Comparison of ENCODE assay signal across 14 cellular contexts in the genomic region with DNA sequence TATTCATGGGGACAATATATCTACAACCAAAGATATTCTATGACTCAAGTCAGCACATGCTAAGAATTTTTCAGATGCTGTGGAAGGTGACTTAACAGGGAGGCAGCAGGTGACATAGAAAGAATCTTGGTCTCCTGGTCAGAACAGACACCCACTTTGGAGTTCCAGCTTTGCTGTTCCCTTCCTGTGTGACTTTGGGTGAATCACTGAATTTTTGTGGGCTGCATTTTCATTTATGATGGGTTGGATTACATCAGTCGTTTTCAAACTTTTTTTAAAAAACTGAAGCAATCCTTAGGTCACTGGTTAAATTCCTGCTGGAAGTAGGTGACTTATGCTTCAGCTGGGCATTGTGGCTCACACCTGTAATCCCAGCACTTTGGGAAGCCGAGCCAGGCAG. TPM values are rescaled to one million over a fixed set of nuclear protein-coding genes. Genes with fewer than 3 reads are reported as not detected.
DNase-seq lines count a peak whose midpoint lies in the region; ATAC-seq, FAIRE-seq and TF ChIP-seq lines count a peak whose summit lies in the region.
"Had no signal": no experiment of that assay in that cellular context is flagged by ENCODE, and none has a peak within 500 bp of the region (broad histone marks: within the 10 kb centered on the region; RNA-seq: fewer than 3 reads in every experiment).

No MANE protein-coding gene starts in this region.

- ATAC-seq in HG02973 (IDR thresholded peaks at IDR 0.05; ENCODE audit: unreplicated experiment): no peak
- no peak for ATAC-seq in HepG2
- ATAC-seq in GM18519 (IDR thresholded peaks at IDR 0.05; ENCODE audit: low FRiP score, unreplicated experiment): no peak

- TF ChIP-seq POLR2A in HepG2 (IDR thresholded peaks at IDR 0.05; ENCODE audit: insufficient read depth in 1 of 2, low read depth in 2 of 2, low read length in 2 of 2): no peak

- CTCF ChIA-PET in HepG2 (lab: Yijun Ruan, JAX; ENCODE audit: low intra/inter-chr PET ratio, low total read pairs): no interaction called here

- POLR2A ChIA-PET in HepG2 (lab: Yijun Ruan, JAX): no interaction called here

- H3K4me1 Mint-ChIP-seq in astrocyte (ENCODE audit: low read depth, unreplicated experiment): peaks cover 3% of the 10 kb centered on the region

- H3K4me3 ChIP-seq in astrocyte (ENCODE audit: insufficient read depth, low read depth, low read length) (no peak overlapping the region), HepG2 (replicated peaks in 1 of 3; ENCODE audit: insufficient read depth in 1 of 3, low read depth in 2 of 3, low read length in 3 of 3) (no peak overlapping the region)
- H3K4me3 ChIP-seq: BLaER1 treated with 17β-estradiol and CSF1 and Interleukin-3, amounts not matched to agents 10 nM and 100 nM; dorsolateral prefrontal cortex; pancreas had no signal

- H4K20me1 ChIP-seq in astrocyte (ENCODE audit: insufficient read depth, low read length): no peaks in the 10 kb centered on the region
- no peaks in the 10 kb centered on the region; the same call in 1 of the 2 replicates for H4K20me1 ChIP-seq in HepG2 (ENCODE audit: insufficient read depth, low read length)
- H4K20me1 ChIP-seq: BLaER1 treated with 17β-estradiol and CSF1 and Interleukin-3, amounts not matched to agents 10 nM and 100 nM had no signal

- peak overlapping the region; percentile 43 for H3K4me2 ChIP-seq in astrocyte (ENCODE audit: low read length)
- H3K4me2 ChIP-seq in HepG2 (ENCODE audit: low read depth, low read length): no peak overlapping the region
- H3K4me2 ChIP-seq: BLaER1 treated with 17β-estradiol and CSF1 and Interleukin-3, amounts not matched to agents 10 nM and 100 nM had no signal

- TF ChIP-seq CTCF in astrocyte (IDR thresholded peaks at IDR 0.05; ENCODE audit: insufficient read depth, low read depth, low read length) (no peak), HepG2 (CRISPR knock-in tag; IDR thresholded peaks at IDR 0.05) (no peak)

- H3K9me3 ChIP-seq in astrocyte (ENCODE audit: insufficient read depth, low read depth, low read length) (no peaks in the 10 kb centered on the region), HepG2 (ENCODE audit: low read length) (no peaks in the 10 kb centered on the region)
- H3K9me3 ChIP-seq: BLaER1 treated with 17β-estradiol and CSF1 and Interleukin-3, amounts not matched to agents 10 nM and 100 nM; pancreas had no signal

- FAIRE-seq in astrocyte (lab: Jason Lieb, UNC) (peak; percentile 56), HepG2 (lab: Jason Lieb, UNC) (no peak)
- FAIRE-seq: pancreas had no signal

- no peaks in the 10 kb centered on the region for H3K27me3 Mint-ChIP-seq in astrocyte (ENCODE audit: low read depth, unreplicated experiment)

- H3K36me3 ChIP-seq in astrocyte (ENCODE audit: insufficient read depth, low read length) (no peaks in the 10 kb centered on the region), HepG2 (replicated peaks in 1 of 2; ENCODE audit: control insufficient read depth in 1 of 2, insufficient read depth in 2 of 2, low read length in 2 of 2) (no peaks in the 10 kb centered on the region)
- H3K36me3 ChIP-seq: BLaER1 treated with 17β-estradiol and CSF1 and Interleukin-3, amounts not matched to agents 10 nM and 100 nM; pancreas had no signal

- H3K4me1 ChIP-seq in astrocyte (ENCODE audit: insufficient read depth, low read length) (peaks cover 10% of the 10 kb centered on the region), HepG2 (ENCODE audit: insufficient read depth, low read length) (peaks cover 14% of the 10 kb centered on the region; the same call in 1 of the 2 replicates)

- 0% methylated on average over 2 of the region's 2 CpGs for WGBS in HepG2 (ENCODE audit: low lambda C conversion rate)

- no peak overlapping the region for H3K9ac ChIP-seq in astrocyte (ENCODE audit: low read length)
- no peak overlapping the region for H3K9ac ChIP-seq in HepG2 (ENCODE audit: insufficient read depth, low read depth, low read length)
- H3K9ac ChIP-seq: BLaER1 treated with 17β-estradiol and CSF1 and Interleukin-3, amounts not matched to agents 10 nM and 100 nM had no signal

- in situ Hi-C loops in HepG2 (cut with HindIII; ENCODE audit: extremely low pct_ligation_motif_present, low pct_unique_long_range_greater_than_20kb): loop anchor here (5.0 to 10.0 kb wide), 2 partner anchors 95 to 273 kb away; no protein-coding TSS in a partner anchor

- no peak overlapping the region for H3K4me3 Mint-ChIP-seq in astrocyte (ENCODE audit: unreplicated experiment)
- H3K4me3 Mint-ChIP-seq: activated naive CD8-positive, alpha-beta T cell treated with anti-CD3 and anti-CD28 coated beads, Interleukin-2, amount 10 ng/mL, durations not matched to agents 7 days and 5 days had no signal

- H2AFZ ChIP-seq in astrocyte (ENCODE audit: low read depth, low read length) (no peak overlapping the region), HepG2 (ENCODE audit: low read length) (no peak overlapping the region)

- no peak for TF ChIP-seq EP300 in HepG2 (IDR thresholded peaks at IDR 0.05; ENCODE audit: low read depth in 2 of 2, low read length in 2 of 2)
- no peak for TF ChIP-seq EP300 in HepG2 (CRISPR knock-in tag; IDR thresholded peaks at IDR 0.05; ENCODE audit: borderline replicate concordance)

- intact Hi-C loops in HepG2 (cut with micrococcal nuclease; ENCODE audit: unreplicated experiment): loop anchor here (5.0 kb wide), 1 partner anchor 58 kb away; a partner anchor contains a TSS

- no peaks in the 10 kb centered on the region for H3K79me2 ChIP-seq in astrocyte (ENCODE audit: insufficient read depth, low read length)
- H3K79me2 ChIP-seq in HepG2 (ENCODE audit: insufficient read depth, low read length): no peaks in the 10 kb centered on the region

- DNase-seq in AG08396 (ENCODE audit: low spot score) (peak; percentile 56), HPDE6-E6E7 (ENCODE audit: extremely low spot score) (peak; percentile 10), astrocyte (ENCODE audit: low read depth) (peak; percentile 83), glomerular visceral epithelial cell (ENCODE audit: extremely low spot score) (peak; percentile 81), HepG2 (ENCODE audit: low spot score) (no peak), dermis blood vessel endothelial cell (no peak)
- DNase-seq: activated CD8-positive, alpha-beta memory T cell treated with anti-CD3 and anti-CD28 coated beads for 24 hours; activated naive CD8-positive, alpha-beta T cell treated with anti-CD3 and anti-CD28 coated beads, Interleukin-2, amount 10 ng/mL, durations not matched to agents 7 days and 5 days; dorsolateral prefrontal cortex; NCI-H2171 treated with DMSO at 0.1 percent for 48 hours; pancreas had no signal

- no peak overlapping the region for H3K27ac ChIP-seq in astrocyte (ENCODE audit: low read depth, low read length)
- no peak overlapping the region for H3K27ac ChIP-seq in HepG2 (ENCODE audit: extremely low read length, insufficient read depth, low read length)
- H3K27ac ChIP-seq: BLaER1 treated with 17β-estradiol and CSF1 and Interleukin-3, amounts not matched to agents 10 nM and 100 nM; dorsolateral prefrontal cortex; pancreas had no signal

- BruUV-seq in HepG2 (replicated peaks; lab: Mats Ljungman, UMichigan): no TSS peak

- H3K27me3 ChIP-seq in astrocyte (ENCODE audit: insufficient read depth, low read length) (no peaks in the 10 kb centered on the region), HepG2 (ENCODE audit: control insufficient read depth in 1 of 2, insufficient read depth in 2 of 2, low read length in 2 of 2) (peaks cover 0 to 20% of the 10 kb centered on the region in 2 experiments; a peak in 1 of 5 replicates)
- H3K27me3 ChIP-seq: BLaER1 treated with 17β-estradiol and CSF1 and Interleukin-3, amounts not matched to agents 10 nM and 100 nM; pancreas had no signal

- H3K36me3 Mint-ChIP-seq in astrocyte (ENCODE audit: low read depth, unreplicated experiment): no peaks in the 10 kb centered on the region
- H3K36me3 Mint-ChIP-seq: activated naive CD8-positive, alpha-beta T cell treated with anti-CD3 and anti-CD28 coated beads, Interleukin-2, amount 10 ng/mL, durations not matched to agents 7 days and 5 days had no signal

- peak overlapping the region; percentile 77 for H3K27ac Mint-ChIP-seq in astrocyte (ENCODE audit: unreplicated experiment)
- H3K27ac Mint-ChIP-seq: activated naive CD8-positive, alpha-beta T cell treated with anti-CD3 and anti-CD28 coated beads, Interleukin-2, amount 10 ng/mL, durations not matched to agents 7 days and 5 days had no signal

- TF ChIP-seq RAD21 in HepG2 (CRISPR knock-in tag; IDR thresholded peaks at IDR 0.05): no peak

- no peaks in the 10 kb centered on the region for H3K9me3 Mint-ChIP-seq in astrocyte (ENCODE audit: unreplicated experiment)
- H3K9me3 Mint-ChIP-seq: activated naive CD8-positive, alpha-beta T cell treated with anti-CD3 and anti-CD28 coated beads, Interleukin-2, amount 10 ng/mL, durations not matched to agents 7 days and 5 days had no signal

RNA-seq across cellular contexts. Expression of a gene that starts 24.9 kb away (rescaled TPM):
- total RNA-seq in astrocyte (not detected in 2 replicates), HepG2 (2016; rRNA removed; fragmentation: Illumina TruSeq; extraction: Trizol) (0.24 and 0.71 TPM in 2 replicates), dermis blood vessel endothelial cell (not detected in 2 replicates)
- 0.44 and 1.2 TPM in 2 replicates for total RNA-seq in HepG2 (2016; cell fraction: cytosol; rRNA removed; fragmentation: Illumina TruSeq; extraction: Trizol; ENCODE audit: low read depth)
- 0.39 and 0.74 TPM in 2 replicates for total RNA-seq in HepG2 (2016; cell fraction: insoluble cytoplasmic fraction; rRNA removed; fragmentation: Illumina TruSeq; extraction: Trizol)
- 0.17 and 0.37 TPM in 2 replicates for total RNA-seq in HepG2 (2016; cell fraction: membrane; rRNA removed; fragmentation: Illumina TruSeq; extraction: Trizol)
- 0.43 and 1.4 TPM in 2 replicates for total RNA-seq in HepG2 (2016; cell fraction: nucleus; rRNA removed; fragmentation: Illumina TruSeq; extraction: Trizol)
- 0.68 and 0.69 TPM in 2 replicates for polyA plus RNA-seq in HepG2 (2011; rRNA removed)
- 0.53 and 0.90 TPM in 2 replicates for polyA plus RNA-seq in HepG2 (2011; cell fraction: cytosol; rRNA removed)
- 0.76 and 0.88 TPM in 2 replicates for polyA plus RNA-seq in HepG2 (2011; cell fraction: nucleus; rRNA removed)
- 0.05 TPM in 1 of 2 replicates, not detected in the other for polyA plus RNA-seq in HepG2 (2012)
- polyA plus RNA-seq in HepG2 (2016; cell fraction: cytosol; fragmentation: Illumina TruSeq; extraction: Trizol; ENCODE audit: low read depth): 0.32 and 0.44 TPM in 2 replicates
- 0.20 and 0.87 TPM in 2 replicates for polyA plus RNA-seq in HepG2 (2016; cell fraction: insoluble cytoplasmic fraction; fragmentation: Illumina TruSeq; extraction: Trizol; ENCODE audit: low read depth)
- 0.50 and 0.71 TPM in 2 replicates for polyA plus RNA-seq in HepG2 (2016; cell fraction: membrane; fragmentation: Illumina TruSeq; extraction: Trizol; ENCODE audit: low read depth)
- 0.84 and 2.3 TPM in 2 replicates for polyA plus RNA-seq in HepG2 (2016; cell fraction: nucleus; fragmentation: Illumina TruSeq; extraction: Trizol; ENCODE audit: insufficient read depth, low read depth)
- polyA minus RNA-seq in HepG2 (2011; rRNA and poly(A)+ RNA removed; ENCODE audit: low replicate concordance): 2.2 TPM in 1 of 2 replicates, not detected in the other
- not detected in 2 replicates for polyA minus RNA-seq in HepG2 (2011; cell fraction: cytosol; rRNA and poly(A)+ RNA removed)
- polyA minus RNA-seq in HepG2 (2011; cell fraction: nucleus; rRNA and poly(A)+ RNA removed): not detected in 2 replicates
- total RNA-seq: activated naive CD8-positive, alpha-beta T cell treated with anti-CD3 and anti-CD28 coated beads, Interleukin-2, amount 10 ng/mL, durations not matched to agents 7 days and 5 days; pancreas had no signal
- polyA plus RNA-seq: pancreas had no signal

RNA-seq across cellular contexts. Expression of a gene that starts 28.4 kb away (rescaled TPM):
- not detected in 2 replicates for total RNA-seq in astrocyte
- not detected in 2 replicates for total RNA-seq in HepG2 (2016; rRNA removed; fragmentation: Illumina TruSeq; extraction: Trizol)
- total RNA-seq in HepG2 (2016; cell fraction: cytosol; rRNA removed; fragmentation: Illumina TruSeq; extraction: Trizol; ENCODE audit: low read depth): not detected in 2 replicates
- not detected in 2 replicates for total RNA-seq in HepG2 (2016; cell fraction: insoluble cytoplasmic fraction; rRNA removed; fragmentation: Illumina TruSeq; extraction: Trizol)
- total RNA-seq in HepG2 (2016; cell fraction: membrane; rRNA removed; fragmentation: Illumina TruSeq; extraction: Trizol): not detected in 2 replicates
- total RNA-seq in HepG2 (2016; cell fraction: nucleus; rRNA removed; fragmentation: Illumina TruSeq; extraction: Trizol): not detected in 2 replicates
- not detected in 2 replicates for polyA plus RNA-seq in HepG2 (2011; rRNA removed)
- not detected in 2 replicates for polyA plus RNA-seq in HepG2 (2011; cell fraction: cytosol; rRNA removed)
- polyA plus RNA-seq in HepG2 (2011; cell fraction: nucleus; rRNA removed): not detected in 2 replicates
- polyA plus RNA-seq in HepG2 (2012): not detected in 2 replicates
- polyA plus RNA-seq in HepG2 (2016; cell fraction: cytosol; fragmentation: Illumina TruSeq; extraction: Trizol; ENCODE audit: low read depth): not detected in 2 replicates
- not detected in 2 replicates for polyA plus RNA-seq in HepG2 (2016; cell fraction: insoluble cytoplasmic fraction; fragmentation: Illumina TruSeq; extraction: Trizol; ENCODE audit: low read depth)
- not detected in 2 replicates for polyA plus RNA-seq in HepG2 (2016; cell fraction: membrane; fragmentation: Illumina TruSeq; extraction: Trizol; ENCODE audit: low read depth)
- polyA plus RNA-seq in HepG2 (2016; cell fraction: nucleus; fragmentation: Illumina TruSeq; extraction: Trizol; ENCODE audit: insufficient read depth, low read depth): not detected in 2 replicates
- not detected in 2 replicates for polyA minus RNA-seq in HepG2 (2011; rRNA and poly(A)+ RNA removed; ENCODE audit: low replicate concordance)
- polyA minus RNA-seq in HepG2 (2011; cell fraction: cytosol; rRNA and poly(A)+ RNA removed): not detected in 2 replicates
- not detected in 2 replicates for polyA minus RNA-seq in HepG2 (2011; cell fraction: nucleus; rRNA and poly(A)+ RNA removed)
- total RNA-seq in dermis blood vessel endothelial cell: not detected in 2 replicates
- total RNA-seq: activated naive CD8-positive, alpha-beta T cell treated with anti-CD3 and anti-CD28 coated beads, Interleukin-2, amount 10 ng/mL, durations not matched to agents 7 days and 5 days; pancreas had no signal
- polyA plus RNA-seq: pancreas had no signal

RNA-seq across cellular contexts. Expression of a gene that starts 44.4 kb away (rescaled TPM):
- total RNA-seq in astrocyte (not detected in 2 replicates), HepG2 (2016; rRNA removed; fragmentation: Illumina TruSeq; extraction: Trizol) (not detected in 2 replicates), dermis blood vessel endothelial cell (not detected in 2 replicates)
- total RNA-seq in HepG2 (2016; cell fraction: cytosol; rRNA removed; fragmentation: Illumina TruSeq; extraction: Trizol; ENCODE audit: low read depth): not detected in 2 replicates
- not detected in 2 replicates for total RNA-seq in HepG2 (2016; cell fraction: insoluble cytoplasmic fraction; rRNA removed; fragmentation: Illumina TruSeq; extraction: Trizol)
- not detected in 2 replicates for total RNA-seq in HepG2 (2016; cell fraction: membrane; rRNA removed; fragmentation: Illumina TruSeq; extraction: Trizol)
- total RNA-seq in HepG2 (2016; cell fraction: nucleus; rRNA removed; fragmentation: Illumina TruSeq; extraction: Trizol): not detected in 2 replicates
- polyA plus RNA-seq in HepG2 (2011; rRNA removed): not detected in 2 replicates
- not detected in 2 replicates for polyA plus RNA-seq in HepG2 (2011; cell fraction: cytosol; rRNA removed)
- polyA plus RNA-seq in HepG2 (2011; cell fraction: nucleus; rRNA removed): not detected in 2 replicates
- polyA plus RNA-seq in HepG2 (2012): not detected in 2 replicates
- not detected in 2 replicates for polyA plus RNA-seq in HepG2 (2016; cell fraction: cytosol; fragmentation: Illumina TruSeq; extraction: Trizol; ENCODE audit: low read depth)
- polyA plus RNA-seq in HepG2 (2016; cell fraction: insoluble cytoplasmic fraction; fragmentation: Illumina TruSeq; extraction: Trizol; ENCODE audit: low read depth): not detected in 2 replicates
- not detected in 2 replicates for polyA plus RNA-seq in HepG2 (2016; cell fraction: membrane; fragmentation: Illumina TruSeq; extraction: Trizol; ENCODE audit: low read depth)
- polyA plus RNA-seq in HepG2 (2016; cell fraction: nucleus; fragmentation: Illumina TruSeq; extraction: Trizol; ENCODE audit: insufficient read depth, low read depth): not detected in 2 replicates
- not detected in 2 replicates for polyA minus RNA-seq in HepG2 (2011; rRNA and poly(A)+ RNA removed; ENCODE audit: low replicate concordance)
- polyA minus RNA-seq in HepG2 (2011; cell fraction: cytosol; rRNA and poly(A)+ RNA removed): not detected in 2 replicates
- polyA minus RNA-seq in HepG2 (2011; cell fraction: nucleus; rRNA and poly(A)+ RNA removed): not detected in 2 replicates
- total RNA-seq: activated naive CD8-positive, alpha-beta T cell treated with anti-CD3 and anti-CD28 coated beads, Interleukin-2, amount 10 ng/mL, durations not matched to agents 7 days and 5 days; pancreas had no signal
- polyA plus RNA-seq: pancreas had no signal

RNA-seq across cellular contexts. Expression of a gene that starts 58.6 kb away (rescaled TPM):
- total RNA-seq in astrocyte (97.6 and 100 TPM in 2 replicates), HepG2 (2016; rRNA removed; fragmentation: Illumina TruSeq; extraction: Trizol) (17.2 and 17.4 TPM in 2 replicates), dermis blood vessel endothelial cell (22.5 and 32.7 TPM in 2 replicates)
- total RNA-seq in HepG2 (2016; cell fraction: cytosol; rRNA removed; fragmentation: Illumina TruSeq; extraction: Trizol; ENCODE audit: low read depth): 69.9 and 70.2 TPM in 2 replicates
- 16.5 and 16.8 TPM in 2 replicates for total RNA-seq in HepG2 (2016; cell fraction: insoluble cytoplasmic fraction; rRNA removed; fragmentation: Illumina TruSeq; extraction: Trizol)
- 51.3 and 63.0 TPM in 2 replicates for total RNA-seq in HepG2 (2016; cell fraction: membrane; rRNA removed; fragmentation: Illumina TruSeq; extraction: Trizol)
- 32.8 and 34.4 TPM in 2 replicates for total RNA-seq in HepG2 (2016; cell fraction: nucleus; rRNA removed; fragmentation: Illumina TruSeq; extraction: Trizol)
- 10.3 and 13.3 TPM in 2 replicates for polyA plus RNA-seq in HepG2 (2011; rRNA removed)
- polyA plus RNA-seq in HepG2 (2011; cell fraction: cytosol; rRNA removed): 5.2 and 10.1 TPM in 2 replicates
- 3.7 and 4.9 TPM in 2 replicates for polyA plus RNA-seq in HepG2 (2011; cell fraction: nucleus; rRNA removed)
- 8.4 and 10.2 TPM in 2 replicates for polyA plus RNA-seq in HepG2 (2012)
- 2.9 and 3.1 TPM in 2 replicates for polyA plus RNA-seq in HepG2 (2016; cell fraction: cytosol; fragmentation: Illumina TruSeq; extraction: Trizol; ENCODE audit: low read depth)
- 16.8 and 17.9 TPM in 2 replicates for polyA plus RNA-seq in HepG2 (2016; cell fraction: insoluble cytoplasmic fraction; fragmentation: Illumina TruSeq; extraction: Trizol; ENCODE audit: low read depth)
- polyA plus RNA-seq in HepG2 (2016; cell fraction: membrane; fragmentation: Illumina TruSeq; extraction: Trizol; ENCODE audit: low read depth): 8.0 and 10.5 TPM in 2 replicates
- polyA plus RNA-seq in HepG2 (2016; cell fraction: nucleus; fragmentation: Illumina TruSeq; extraction: Trizol; ENCODE audit: insufficient read depth, low read depth): 12.8 and 13.0 TPM in 2 replicates
- 6.3 and 10.3 TPM in 2 replicates for polyA minus RNA-seq in HepG2 (2011; rRNA and poly(A)+ RNA removed; ENCODE audit: low replicate concordance)
- 17.7 and 24.0 TPM in 2 replicates for polyA minus RNA-seq in HepG2 (2011; cell fraction: cytosol; rRNA and poly(A)+ RNA removed)
- 59.5 and 72.5 TPM in 2 replicates for polyA minus RNA-seq in HepG2 (2011; cell fraction: nucleus; rRNA and poly(A)+ RNA removed)

Comparison
In these comparisons a context has a peak if more than half of its experiments do, and no peak if none do; other contexts are left out.
1. DNase-seq: peak in AG08396 (single experiment), HPDE6-E6E7 (single experiment), astrocyte (single experiment) and glomerular visceral epithelial cell (single experiment); none in HepG2 (single experiment) and dermis blood vessel endothelial cell (single experiment).